Comparison of ENCODE assay signal across 1 cellular context in the genomic region with DNA sequence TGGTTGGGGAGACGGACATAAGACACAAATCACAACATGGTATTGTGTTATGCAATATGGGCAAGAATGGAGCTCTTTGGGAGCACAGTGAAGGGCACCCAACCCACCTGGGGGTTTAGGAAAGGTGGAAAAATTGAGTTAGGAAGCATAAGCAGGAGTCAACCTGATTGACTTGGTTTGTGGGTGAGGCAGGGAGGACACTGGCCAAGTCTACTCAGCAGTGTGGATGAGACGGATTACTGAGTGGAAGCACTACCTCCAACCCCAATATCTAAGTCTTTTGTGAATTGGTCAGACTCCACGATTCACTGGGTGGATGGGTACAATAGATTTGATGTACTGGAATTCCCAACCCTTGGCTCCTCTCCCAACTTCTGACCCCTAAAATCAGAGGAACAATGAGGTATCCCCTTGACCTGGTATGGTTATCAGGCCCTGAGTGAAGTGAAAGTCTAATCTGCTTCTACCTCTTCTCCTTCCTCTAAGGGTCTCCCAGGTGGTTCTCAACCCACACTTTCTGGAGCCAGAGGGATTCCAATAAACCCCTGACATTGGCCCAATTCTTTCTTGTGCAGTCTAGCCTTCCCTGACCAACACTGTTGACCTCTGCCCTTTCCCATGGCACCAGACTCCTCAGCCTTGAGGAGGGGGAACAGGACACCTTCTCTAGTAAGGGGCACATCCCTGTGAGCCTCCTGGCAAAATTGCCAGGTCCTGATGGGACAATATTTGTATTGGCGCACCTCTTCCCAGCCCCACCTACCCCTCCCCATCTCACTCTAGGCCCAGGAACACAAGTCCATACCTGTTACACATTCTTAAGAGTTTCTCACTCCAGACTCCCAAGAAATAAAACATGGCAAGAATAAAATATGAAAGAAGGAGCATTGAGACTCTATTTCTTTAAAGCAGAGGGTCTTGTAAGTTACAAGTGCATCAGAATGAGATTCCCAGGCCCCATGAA.
TF ChIP-seq lines count a peak whose summit lies in the region.

No MANE protein-coding gene starts in this region.

TF ChIP-seq in endothelial cell of umbilical vein, 7 proteins besides CTCF, POLR2A, EP300 and RAD21:
- TF ChIP-seq MAX (IDR thresholded peaks at IDR 0.05; ENCODE audit: insufficient read depth, insufficient read length), result no peak
- no peak for TF ChIP-seq GATA2 (IDR thresholded peaks at IDR 0.05; ENCODE audit: insufficient read depth, insufficient read length, low read depth, low read length)
- TF ChIP-seq MYC (IDR thresholded peaks at IDR 0.05; ENCODE audit: low read depth, low read length), result no peak
- no peak for TF ChIP-seq EZH2 (IDR thresholded peaks at IDR 0.05; ENCODE audit: borderline replicate concordance, low read depth, low read length, severe bottlenecking)
- no peak for TF ChIP-seq FOS (IDR thresholded peaks at IDR 0.05; ENCODE audit: borderline replicate concordance, insufficient read depth, low read length)
- TF ChIP-seq POLR2AphosphoS5 (IDR thresholded peaks at IDR 0.05; ENCODE audit: insufficient read depth, low read depth, low read length), result no peak
- TF ChIP-seq JUN (IDR thresholded peaks at IDR 0.05; ENCODE audit: borderline replicate concordance, insufficient read depth, insufficient read length, low read depth), result no peak
